In genomic region chr19:34254552-34255432, GRCh38 we compare ENCODE assay signal across 9 cellular contexts. TPM values are rescaled to one million over a fixed set of nuclear protein-coding genes. Genes with fewer than 3 reads are reported as not detected.
DNase-seq lines count a peak whose midpoint lies in the region; ATAC-seq, FAIRE-seq and TF ChIP-seq lines count a peak whose summit lies in the region.
"Had no signal": no experiment of that assay in that cellular context is flagged by ENCODE, and none has a peak within 500 bp of the region (broad histone marks: within the 10 kb centered on the region; RNA-seq: fewer than 3 reads in every experiment).

GARRE1 (plus strand) TSS chr19:34254554; CDS start chr19:34300474, 45,920 bp downstream.

- POLR2A ChIA-PET in endothelial cell of umbilical vein (lab: Charles Lee): no interaction called here

- intact Hi-C loops in endothelial cell of umbilical vein (cut with micrococcal nuclease) (loop anchor here (1.0 kb wide), 3 partner anchors 16 to 82 kb away; no protein-coding TSS in a partner anchor), mucosa of descending colon (cut with DNase I, micrococcal nuclease) (no loop called here)

- peak within 1 kb of the TSS; percentile 85 for H2AFZ ChIP-seq in endothelial cell of umbilical vein (ENCODE audit: low read depth, low read length)

- dilution Hi-C loops in endothelial cell of umbilical vein (cut with MboI; ENCODE audit: extremely low pct_ligation_motif_present, low sequenced_read_pairs): no loop called here

- peak within 1 kb of the TSS; percentile 86 for H3K27ac ChIP-seq in endothelial cell of umbilical vein (ENCODE audit: insufficient read depth, low read depth, low read length)

- H3K4me1 Mint-ChIP-seq in stimulated activated naive CD8-positive, alpha-beta T cell treated with anti-CD3 and anti-CD28 coated beads, Interleukin-15, Interleukin-2, amounts not matched to agents 100 ng/mL and 50 ng/mL, for 24 hours (ENCODE audit: low read depth): peaks cover 36% of the 10 kb centered on the region

- H3K79me2 ChIP-seq in endothelial cell of umbilical vein (ENCODE audit: control insufficient read depth, insufficient read depth, low read length): peaks cover 28% of the 10 kb centered on the region

- peak; percentile 81 for DNase-seq in DMS 273 (lab: John Stamatoyannopoulos, UW; ENCODE audit: unreplicated experiment)
- DNase-seq in DMS 273 treated with DMSO at 0.1 percent for 48 hours (lab: John Stamatoyannopoulos, UW): no peak
- DNase-seq in NCI-H128 (lab: John Stamatoyannopoulos, UW; ENCODE audit: unreplicated experiment): peak; percentile 63
- DNase-seq in activated CD8-positive, alpha-beta memory T cell treated with anti-CD3 and anti-CD28 coated beads for 1 hour (ENCODE audit: extremely low read depth in 1 of 2, low read depth in 1 of 2): peak; percentile 40 to 81
- peak; percentile 44 for DNase-seq in endothelial cell of umbilical vein (ENCODE audit: low read depth, low spot score)
- DNase-seq in mucosa of descending colon: peak in 2 of 3 donors; percentile 35 to 64

- ATAC-seq in HG02588 (IDR thresholded peaks at IDR 0.05; ENCODE audit: unreplicated experiment) (peak; percentile 82), mucosa of descending colon (peak; percentile 59)

- peak within 1 kb of the TSS; percentile 87 for H3K9ac ChIP-seq in endothelial cell of umbilical vein (replicated peaks; ENCODE audit: extremely low read depth, insufficient read depth, low read length)

- TF ChIP-seq POLR2A in endothelial cell of umbilical vein (IDR thresholded peaks at IDR 0.05; ENCODE audit: low read depth, low read length): no peak

- H3K36me3 ChIP-seq in endothelial cell of umbilical vein (ENCODE audit: control insufficient read depth in 2 of 2, extremely low read depth in 1 of 2, insufficient read depth in 2 of 2, low read length in 2 of 2) (no peaks in the 10 kb centered on the region), mucosa of descending colon (ENCODE audit: low read depth) (no peaks in the 10 kb centered on the region)

- H3K4me3 Mint-ChIP-seq in stimulated activated naive CD8-positive, alpha-beta T cell treated with anti-CD3 and anti-CD28 coated beads, Interleukin-15, Interleukin-2, amounts not matched to agents 100 ng/mL and 50 ng/mL, for 24 hours: peak within 1 kb of the TSS; percentile 93

- H3K9me3 ChIP-seq in endothelial cell of umbilical vein (replicated peaks; ENCODE audit: control insufficient read depth, insufficient read depth, low read length) (no peaks in the 10 kb centered on the region), mucosa of descending colon (no peaks in the 10 kb centered on the region)

- TF ChIP-seq CTCF in endothelial cell of umbilical vein (IDR thresholded peaks at IDR 0.05; ENCODE audit: extremely low read depth in 1 of 2, insufficient read depth in 1 of 2, low read depth in 1 of 2, low read length in 2 of 2) (no peak), mucosa of descending colon (IDR thresholded peaks at IDR 0.05) (no peak)

- peak within 1 kb of the TSS; percentile 70 to 87 (median 84) for H3K4me3 ChIP-seq in endothelial cell of umbilical vein (replicated peaks in 1 of 3; ENCODE audit: insufficient read depth in 1 of 3, low read depth in 1 of 3, low read length in 3 of 3)
- H3K4me3 ChIP-seq in mucosa of descending colon: peak within 1 kb of the TSS; percentile 86

- no peaks in the 10 kb centered on the region for H4K20me1 ChIP-seq in endothelial cell of umbilical vein (replicated peaks; ENCODE audit: control insufficient read depth, extremely low read depth, insufficient read depth, low read length)

- peak within 1 kb of the TSS; percentile 94 for H3K4me2 ChIP-seq in endothelial cell of umbilical vein (ENCODE audit: insufficient read depth, low read length)

- H3K27me3 ChIP-seq in endothelial cell of umbilical vein (ENCODE audit: control insufficient read depth in 2 of 2, insufficient read depth in 2 of 2, low read length in 2 of 2): no peaks in the 10 kb centered on the region

- H3K4me1 ChIP-seq in endothelial cell of umbilical vein (ENCODE audit: control insufficient read depth, extremely low read depth, insufficient read depth, low read length) (peaks cover 15% of the 10 kb centered on the region), mucosa of descending colon (ENCODE audit: low read depth) (peaks cover 15% of the 10 kb centered on the region)

- CTCF ChIA-PET in endothelial cell of umbilical vein (lab: Charles Lee): interaction anchor here (0.7 kb wide), 1 partner anchor 11 kb away, joined by 4 read pairs; no protein-coding TSS in a partner anchor

- no peaks in the 10 kb centered on the region for H3K27me3 Mint-ChIP-seq in stimulated activated naive CD8-positive, alpha-beta T cell treated with anti-CD3 and anti-CD28 coated beads, Interleukin-15, Interleukin-2, amounts not matched to agents 100 ng/mL and 50 ng/mL, for 24 hours

- H3K27ac Mint-ChIP-seq in stimulated activated naive CD8-positive, alpha-beta T cell treated with anti-CD3 and anti-CD28 coated beads, Interleukin-15, Interleukin-2, amounts not matched to agents 100 ng/mL and 50 ng/mL, for 24 hours: peak within 1 kb of the TSS; percentile 94

- peak; percentile 58 for FAIRE-seq in endothelial cell of umbilical vein (lab: Jason Lieb, UNC)
- FAIRE-seq: A204.1 had no signal

- no peaks in the 10 kb centered on the region for H3K9me1 ChIP-seq in endothelial cell of umbilical vein (replicated peaks; ENCODE audit: control insufficient read depth, extremely low read depth, insufficient read depth, low read length)

- peaks cover 7% of the 10 kb centered on the region for H3K36me3 Mint-ChIP-seq in stimulated activated naive CD8-positive, alpha-beta T cell treated with anti-CD3 and anti-CD28 coated beads, Interleukin-15, Interleukin-2, amounts not matched to agents 100 ng/mL and 50 ng/mL, for 24 hours (ENCODE audit: low read depth)

- H3K9me3 Mint-ChIP-seq in stimulated activated naive CD8-positive, alpha-beta T cell treated with anti-CD3 and anti-CD28 coated beads, Interleukin-15, Interleukin-2, amounts not matched to agents 100 ng/mL and 50 ng/mL, for 24 hours: no peaks in the 10 kb centered on the region

- no TSS peak for BruUV-seq in endothelial cell of umbilical vein (replicated peaks; lab: Mats Ljungman, UMichigan)

TF ChIP-seq in endothelial cell of umbilical vein, 7 proteins besides CTCF, POLR2A, EP300 and RAD21:
- no peak for TF ChIP-seq MYC (IDR thresholded peaks at IDR 0.05; ENCODE audit: low read depth, low read length)
- TF ChIP-seq POLR2AphosphoS5 (IDR thresholded peaks at IDR 0.05; ENCODE audit: insufficient read depth, low read depth, low read length): no peak
- TF ChIP-seq EZH2 (IDR thresholded peaks at IDR 0.05; ENCODE audit: borderline replicate concordance, low read depth, low read length, severe bottlenecking): no peak
- no peak for TF ChIP-seq GATA2 (IDR thresholded peaks at IDR 0.05; ENCODE audit: insufficient read depth, insufficient read length, low read depth, low read length)
- TF ChIP-seq FOS (IDR thresholded peaks at IDR 0.05; ENCODE audit: borderline replicate concordance, insufficient read depth, low read length): no peak
- TF ChIP-seq MAX (IDR thresholded peaks at IDR 0.05; ENCODE audit: insufficient read depth, insufficient read length): no peak
- TF ChIP-seq JUN (IDR thresholded peaks at IDR 0.05; ENCODE audit: borderline replicate concordance, insufficient read depth, insufficient read length, low read depth): no peak

RNA-seq across cellular contexts. Expression of gene GARRE1, which starts in this region (rescaled TPM):
- total RNA-seq in endothelial cell of umbilical vein (46.8 and 46.9 TPM in 2 replicates), mucosa of descending colon (10 to 100 TPM; 18.7 to 27.6 (median 27.3) TPM)
- polyA plus RNA-seq in endothelial cell of umbilical vein: 39.2 and 45.4 TPM in 2 replicates
- polyA plus RNA-seq in endothelial cell of umbilical vein (2011; cell fraction: cytosol; rRNA removed): 28.6 and 30.7 TPM in 2 replicates
- 48.6 and 54.8 TPM in 2 replicates for polyA plus RNA-seq in endothelial cell of umbilical vein (2011; cell fraction: nucleus; rRNA removed)
- polyA plus RNA-seq in endothelial cell of umbilical vein (2012): 26.3 and 31.4 TPM in 2 replicates
- 51.5 and 51.9 TPM in 2 replicates for polyA minus RNA-seq in endothelial cell of umbilical vein
- polyA minus RNA-seq in endothelial cell of umbilical vein (2011; cell fraction: cytosol; rRNA and poly(A)+ RNA removed): 6.5 TPM
- 44.0 and 49.9 TPM in 2 replicates for polyA minus RNA-seq in endothelial cell of umbilical vein (2011; cell fraction: nucleus; rRNA and poly(A)+ RNA removed)
